ENCODE assay signal across 25 cellular contexts in the genomic region with DNA sequence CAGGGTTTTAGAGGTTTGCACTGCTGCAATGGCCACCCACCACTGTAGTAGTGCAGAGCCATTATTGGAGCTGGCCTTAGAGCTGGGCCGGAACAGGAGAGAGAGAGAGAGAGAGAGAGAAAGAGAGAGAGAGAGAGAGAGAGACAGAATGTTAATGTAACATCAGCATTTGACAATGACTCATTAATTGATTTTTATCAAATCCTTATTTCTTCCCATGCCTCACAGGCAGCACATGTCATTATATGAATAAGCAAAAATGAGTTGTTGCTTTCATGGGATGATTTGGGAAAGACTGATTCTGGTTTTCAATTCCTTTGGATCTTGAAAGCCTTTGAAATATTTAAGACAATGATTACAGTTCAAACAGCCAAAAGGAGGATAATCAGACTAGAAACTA.
"Had no signal": no experiment of that assay in that cellular context is flagged by ENCODE, and none has a peak within 500 bp of the region (broad histone marks: within the 10 kb centered on the region; RNA-seq: fewer than 3 reads in every experiment).

No MANE protein-coding gene starts in this region.

- H3K4me3 ChIP-seq: coronary artery, lower lobe of right lung, mucosa of descending colon, right lobe of liver, thyroid gland had no signal

- H3K9me3 Mint-ChIP-seq: type B pancreatic cell had no signal

- H3K9me3 ChIP-seq: lower lobe of right lung, neutrophil, right lobe of liver, thyroid gland had no signal

- H3K79me2 ChIP-seq: parathyroid adenoma had no signal

- H3K36me3 Mint-ChIP-seq: mesothelial cell of epicardium, type B pancreatic cell had no signal

- H2AFZ ChIP-seq: parathyroid adenoma had no signal

- H3K27me3 Mint-ChIP-seq: stimulated activated naive CD8-positive, alpha-beta T cell treated with anti-CD3 and anti-CD28 coated beads, Interleukin-15, Interleukin-2, amounts not matched to agents 100 ng/mL and 50 ng/mL, for 24 hours had no signal

- H3K27ac ChIP-seq: coronary artery, lower lobe of right lung, neutrophil, parathyroid adenoma, right lobe of liver, thyroid gland had no signal

- H3K9ac ChIP-seq: parathyroid adenoma had no signal

- H3K36me3 ChIP-seq: lower lobe of right lung, neutrophil, right lobe of liver, thyroid gland had no signal

- DNase-seq: dermis blood vessel endothelial cell; effector memory CD4-positive, alpha-beta T cell; hypothalamus; immature natural killer cell; islet precursor cell; kidney glomerular epithelial cell; left ventricle myocardium superior; lower lobe of right lung; mucosa of descending colon; naive B cell; right lobe of liver; small intestine; stimulated activated CD4-positive, alpha-beta T cell treated with anti-CD3 and anti-CD28 coated beads, Interleukin-15, amount 100 ng/mL, for 24 hours; stimulated activated CD4-positive, alpha-beta T cell treated with anti-CD3 and anti-CD28 coated beads, Interleukin-2, amount 100 ng/mL, for 48 hours; stimulated activated naive B cell treated with anti-CD40 and anti-IgM and Interleukin-4, amounts not matched to agents 10 μg/mL and 1 μg/mL and 100 μg/mL, for 72 hours; thyroid gland had no signal

- H3K4me1 ChIP-seq: lower lobe of right lung, right lobe of liver, thyroid gland had no signal

- H3K27ac Mint-ChIP-seq: memory B cell; mesothelial cell of epicardium; naive B cell; natural killer cell treated with Interleukin-12 subunit alpha and Interleukin-12 subunit beta and Interleukin-15 and Interleukin-18, amount 100 ng/mL, for 72 hours; stimulated activated naive B cell treated with anti-CD40 and anti-IgM and Interleukin-4, amounts not matched to agents 10 μg/mL and 1 μg/mL and 100 μg/mL, for 72 hours; stimulated activated naive CD8-positive, alpha-beta T cell treated with anti-CD3 and anti-CD28 coated beads, Interleukin-15, Interleukin-2, amounts not matched to agents 100 ng/mL and 50 ng/mL, for 24 hours; type B pancreatic cell had no signal

- H3K4me1 Mint-ChIP-seq: immature natural killer cell; memory B cell; naive B cell; stimulated activated naive B cell treated with anti-CD40 and anti-IgM and Interleukin-4, amounts not matched to agents 10 μg/mL and 1 μg/mL and 100 μg/mL, for 72 hours had no signal

- H3K27me3 ChIP-seq: right lobe of liver, thyroid gland had no signal

- H3K4me3 Mint-ChIP-seq: immature natural killer cell; memory B cell; mesothelial cell of epicardium; naive B cell; natural killer cell treated with Interleukin-12 subunit alpha and Interleukin-12 subunit beta and Interleukin-15 and Interleukin-18, amount 100 ng/mL, for 72 hours; neural crest cell; stimulated activated naive B cell treated with anti-CD40 and anti-IgM and Interleukin-4, amounts not matched to agents 10 μg/mL and 1 μg/mL and 100 μg/mL, for 72 hours; stimulated activated naive CD8-positive, alpha-beta T cell treated with anti-CD3 and anti-CD28 coated beads, Interleukin-15, Interleukin-2, amounts not matched to agents 100 ng/mL and 50 ng/mL, for 24 hours; type B pancreatic cell had no signal
